9 cellular contexts compared by ENCODE assay signal in genomic region chr18:48996901-48997463, GRCh38. TPM values are rescaled to one million over a fixed set of nuclear protein-coding genes. Genes with fewer than 3 reads are reported as not detected.
DNase-seq lines count a peak whose midpoint lies in the region; ATAC-seq and TF ChIP-seq lines count a peak whose summit lies in the region.
"Had no signal": no experiment of that assay in that cellular context is flagged by ENCODE, and none has a peak within 500 bp of the region (broad histone marks: within the 10 kb centered on the region; RNA-seq: fewer than 3 reads in every experiment).

No MANE protein-coding gene starts in this region.

- peak overlapping the region; percentile 79 for H3K4me2 ChIP-seq in smooth muscle cell

- no peak overlapping the region for H2AFZ ChIP-seq in smooth muscle cell (ENCODE audit: low read depth)

- ATAC-seq in aorta (ENCODE audit: low FRiP score) (no peak), GM21529 (IDR thresholded peaks at IDR 0.05; ENCODE audit: unreplicated experiment) (no peak)

- peaks cover 20% of the 10 kb centered on the region for H3F3A ChIP-seq in smooth muscle cell (ENCODE audit: low read depth)

- TF ChIP-seq CTCF in foreskin fibroblast (IDR thresholded peaks at IDR 0.05; ENCODE audit: low read depth, low read length) = no peak
- TF ChIP-seq CTCF in smooth muscle cell (IDR thresholded peaks at IDR 0.05; ENCODE audit: borderline replicate concordance, insufficient read depth, poor library complexity, severe bottlenecking) = no peak

- H3K27ac ChIP-seq in smooth muscle cell (ENCODE audit: low read depth) = peak overlapping the region; percentile 100
- H3K27ac ChIP-seq in aorta (ENCODE audit: low read depth in 1 of 2, low read length in 2 of 2) = peak overlapping the region in 1 of 2 donors; percentile 38

- H3K9ac ChIP-seq in smooth muscle cell (ENCODE audit: low read depth) = peak overlapping the region; percentile 98

- H3K4me1 ChIP-seq in smooth muscle cell (ENCODE audit: low read depth) (peaks cover 18% of the 10 kb centered on the region), aorta (ENCODE audit: control insufficient read depth in 1 of 2, insufficient read depth in 2 of 2, low read length in 2 of 2) (no peaks in the 10 kb centered on the region)

- H3K9me3 ChIP-seq in smooth muscle cell (replicated peaks; ENCODE audit: low read depth) (no peaks in the 10 kb centered on the region), aorta (ENCODE audit: control insufficient read depth, low read length) (no peaks in the 10 kb centered on the region)

- no peaks in the 10 kb centered on the region for H3K79me2 ChIP-seq in smooth muscle cell (ENCODE audit: low read depth)

- intact Hi-C loops in aorta (cut with DNase I) = no loop called here

- H3K27me3 ChIP-seq in smooth muscle cell (ENCODE audit: low read depth) (no peaks in the 10 kb centered on the region), aorta (ENCODE audit: control insufficient read depth in 1 of 2, insufficient read depth in 2 of 2, low read length in 1 of 2) (no peaks in the 10 kb centered on the region)

- H3K36me3 ChIP-seq in smooth muscle cell (ENCODE audit: low read depth) = no peaks in the 10 kb centered on the region
- no peaks in the 10 kb centered on the region for H3K36me3 ChIP-seq in aorta (ENCODE audit: control insufficient read depth in 1 of 2, insufficient read depth in 2 of 2, low read length in 1 of 2)

- DNase-seq in activated CD4-positive, alpha-beta T cell treated with anti-CD3 and anti-CD28 coated beads, Interleukin-2, amount 50 U/mL, for 1 hour = peak; percentile 25
- DNase-seq in activated CD4-positive, alpha-beta T cell treated with anti-CD3 and anti-CD28 coated beads for 4 hours = no peak
- DNase-seq in T follicular helper cell (ENCODE audit: low read depth) (peak; percentile 29), foreskin fibroblast (peak; percentile 80 to 88), smooth muscle cell (lab: John Stamatoyannopoulos, UW; ENCODE audit: unreplicated experiment) (no peak), aorta (no peak), SKM-1 (lab: John Stamatoyannopoulos, UW; ENCODE audit: unreplicated experiment) (no peak)
- DNase-seq: NCI-H226 had no signal

- WGBS in smooth muscle cell (ENCODE audit: low lambda C conversion rate) = 56% methylated on average over 7 of the region's 8 CpGs
- 40 to 43% methylated on average over 8 of the region's 8 CpGs for WGBS in aorta, 2 donors

- H3K4me3 ChIP-seq in foreskin fibroblast (ENCODE audit: low read depth in 1 of 2, low read length in 2 of 2) = no peak overlapping the region
- no peak overlapping the region for H3K4me3 ChIP-seq in smooth muscle cell
- H3K4me3 ChIP-seq in aorta (ENCODE audit: low read length in 2 of 2) = no peak overlapping the region

- no peaks in the 10 kb centered on the region for H4K20me1 ChIP-seq in smooth muscle cell (ENCODE audit: low read depth)

RNA-seq across cellular contexts. Expression of gene SMAD7, which starts 46.2 kb away (rescaled TPM):
- total RNA-seq in smooth muscle cell (114 and 142 TPM in 2 replicates), aorta (10 to 100 TPM; 55.4 to 98.8 TPM)
- polyA plus RNA-seq in smooth muscle cell (134 and 136 TPM in 2 replicates), aorta (10 to 100 TPM; 27.3 to 32.9 TPM)

Comparison
In these comparisons a context has a peak if more than half of its experiments do, and no peak if none do; other contexts are left out.
1. DNase-seq: peak in activated CD4-positive, alpha-beta T cell treated with anti-CD3 and anti-CD28 coated beads, Interleukin-2, amount 50 U/mL, for 1 hour (single experiment), T follicular helper cell (single experiment) and foreskin fibroblast (2 of 2); none in activated CD4-positive, alpha-beta T cell treated with anti-CD3 and anti-CD28 coated beads for 4 hours (0 of 2), smooth muscle cell (single experiment), aorta (0 of 2) and SKM-1 (single experiment).